Comparison of ENCODE assay signal across 13 cellular contexts in genomic region chr9:15272377-15272928, GRCh38.
"Had no signal": no experiment of that assay in that cellular context is flagged by ENCODE, and none has a peak within 500 bp of the region (broad histone marks: within the 10 kb centered on the region; RNA-seq: fewer than 3 reads in every experiment).

No MANE protein-coding gene starts in this region.

- ATAC-seq: activated CD4-positive, CD25-positive, alpha-beta regulatory T cell treated with anti-CD3 and anti-CD28 coated beads, Interleukin-2, amount 50 U/mL, for 24 hours; activated T-helper 17 cell treated with anti-CD3 and anti-CD28 coated beads, Interleukin-2, amount 50 U/mL, for 72 hours; mucosa of descending colon; naive thymus-derived CD4-positive, alpha-beta T cell; stimulated activated naive B cell treated with anti-CD40 and anti-IgM and Interleukin-4, amounts not matched to agents 10 μg/mL and 1 μg/mL and 100 μg/mL, for 72 hours had no signal

- DNase-seq: activated naive CD4-positive, alpha-beta T cell treated with anti-CD3 and anti-CD28 coated beads for 36 hours; activated T-cell treated with anti-CD3 and anti-CD28 coated beads for 4 hours; islet precursor cell; mucosa of descending colon; naive thymus-derived CD4-positive, alpha-beta T cell; retina; stimulated activated CD4-positive, alpha-beta T cell treated with anti-CD3 and anti-CD28 coated beads, Interleukin-2, amount 100 ng/mL, for 48 hours; stimulated activated naive B cell treated with anti-CD40 and anti-IgM and Interleukin-4, amounts not matched to agents 10 μg/mL and 1 μg/mL and 100 μg/mL, for 72 hours; thyroid gland; uterus had no signal

- H3K27ac ChIP-seq: ascending aorta, thyroid gland, uterus had no signal

- H3K9me3 ChIP-seq: ascending aorta, mucosa of descending colon, thyroid gland, uterus had no signal

- H3K4me1 ChIP-seq: ascending aorta, uterus had no signal

- H3K4me3 Mint-ChIP-seq: activated naive CD4-positive, alpha-beta T cell treated with anti-CD3 and anti-CD28 coated beads for 36 hours; activated T-helper 17 cell treated with anti-CD3 and anti-CD28 coated beads, Interleukin-2, amount 50 U/mL, for 72 hours; stimulated activated naive B cell treated with anti-CD40 and anti-IgM and Interleukin-4, amounts not matched to agents 10 μg/mL and 1 μg/mL and 100 μg/mL, for 72 hours had no signal

- H3K27me3 ChIP-seq: ascending aorta, thyroid gland, uterus had no signal

- H3K27ac Mint-ChIP-seq: activated naive CD4-positive, alpha-beta T cell treated with anti-CD3 and anti-CD28 coated beads for 36 hours; activated T-helper 17 cell treated with anti-CD3 and anti-CD28 coated beads, Interleukin-2, amount 50 U/mL, for 72 hours had no signal

- H3K36me3 Mint-ChIP-seq: stimulated activated naive B cell treated with anti-CD40 and anti-IgM and Interleukin-4, amounts not matched to agents 10 μg/mL and 1 μg/mL and 100 μg/mL, for 72 hours had no signal

- H3K4me3 ChIP-seq: ascending aorta, mucosa of descending colon, thyroid gland, uterus had no signal

- H3K27me3 Mint-ChIP-seq: activated T-helper 17 cell treated with anti-CD3 and anti-CD28 coated beads, Interleukin-2, amount 50 U/mL, for 72 hours; naive thymus-derived CD4-positive, alpha-beta T cell; stimulated activated naive B cell treated with anti-CD40 and anti-IgM and Interleukin-4, amounts not matched to agents 10 μg/mL and 1 μg/mL and 100 μg/mL, for 72 hours had no signal

- H3K9me3 Mint-ChIP-seq: activated naive CD4-positive, alpha-beta T cell treated with anti-CD3 and anti-CD28 coated beads for 36 hours; activated T-helper 17 cell treated with anti-CD3 and anti-CD28 coated beads, Interleukin-2, amount 50 U/mL, for 72 hours; naive thymus-derived CD4-positive, alpha-beta T cell; stimulated activated naive B cell treated with anti-CD40 and anti-IgM and Interleukin-4, amounts not matched to agents 10 μg/mL and 1 μg/mL and 100 μg/mL, for 72 hours had no signal

- H3K36me3 ChIP-seq: ascending aorta, thyroid gland, uterus had no signal
